In genomic region chr18:76801567-76802505, GRCh38 we compare ENCODE assay signal across 8 cellular contexts. TPM values are rescaled to one million over a fixed set of nuclear protein-coding genes. Genes with fewer than 3 reads are reported as not detected.
A peak's percentile ranks its signal among the peaks of the same experiment; 100 is the strongest.
DNase-seq lines count a peak whose midpoint lies in the region; ATAC-seq and TF ChIP-seq lines count a peak whose summit lies in the region.

No MANE protein-coding gene starts in this region.

- no peaks in the 10 kb centered on the region for H3K9me3 ChIP-seq in right lobe of liver

- TF ChIP-seq POLR2A in right lobe of liver (IDR thresholded peaks at IDR 0.05) = no peak

- intact Hi-C loops in dorsolateral prefrontal cortex (cut with DNase I) = loop anchor here (5.0 to 10.0 kb wide), 7 partner anchors 70 to 853 kb away; no protein-coding TSS in a partner anchor
- intact Hi-C loops in right lobe of liver (cut with DNase I) = loop anchor here in 1 of 2 donors (10.0 kb wide), 2 partner anchors 63 to 183 kb away; no protein-coding TSS in a partner anchor

- ATAC-seq in GM18511 (IDR thresholded peaks at IDR 0.05; ENCODE audit: unreplicated experiment) (peak; percentile 98), HG02885 (IDR thresholded peaks at IDR 0.05; ENCODE audit: poor library complexity, unreplicated experiment) (peak; percentile 97), right lobe of liver (peak; percentile 97 to 99 (median 98))

- TF ChIP-seq CTCF in dorsolateral prefrontal cortex (IDR thresholded peaks at IDR 0.05 in 54 of 56, conservative IDR thresholded peaks at IDR 0.05 in 2 of 56; ENCODE audit: low read depth in 1 of 56, partially characterized antibody in 56 of 56) (peak; percentile 58 to 94 (median 84)), right lobe of liver (IDR thresholded peaks at IDR 0.05) (peak; percentile 78 to 93 (median 89))

- H3K4me1 ChIP-seq in right lobe of liver = peaks cover 0 to 9% (median 0%) of the 10 kb centered on the region in 4 donors

- H3K27ac ChIP-seq in dorsolateral prefrontal cortex (peak overlapping the region in 1 of 59 donors; percentile 56), right lobe of liver (no peak overlapping the region)

- H3K27me3 ChIP-seq in dorsolateral prefrontal cortex = no peaks in the 10 kb centered on the region
- H3K27me3 ChIP-seq in right lobe of liver = no peaks in the 10 kb centered on the region

- DNase-seq in AG08395 (ENCODE audit: low spot score) = peak; percentile 85
- DNase-seq in NCI-H1930 (lab: John Stamatoyannopoulos, UW) = peak; percentile 35 to 51
- DNase-seq in activated CD4-positive, CD25-positive, alpha-beta regulatory T cell treated with anti-CD3 and anti-CD28 coated beads, Interleukin-2, amount 50 U/mL, for 72 hours = peak; percentile 64
- peak in 6 of 10 donors; percentile 27 to 72 (median 44) for DNase-seq in dorsolateral prefrontal cortex
- DNase-seq in right lobe of liver = peak; percentile 69 to 73 (median 70)
- DNase-seq in stimulated activated CD8-positive, alpha-beta memory T cell treated with anti-CD3 and anti-CD28 coated beads, Interleukin-4, amount 100 ng/mL, for 48 hours = peak; percentile 70

- H3K4me3 ChIP-seq in dorsolateral prefrontal cortex = peak overlapping the region; percentile 2 to 65 (median 44)
- peak overlapping the region in 2 of 3 donors; percentile 9 to 44 for H3K4me3 ChIP-seq in right lobe of liver

- no peaks in the 10 kb centered on the region for H3K36me3 ChIP-seq in right lobe of liver

- 15% methylated on average over 20 of the region's 61 CpGs for WGBS in right lobe of liver (ENCODE audit: insufficient coverage, low coverage, low lambda C conversion rate, missing lambda C conversion rate)

RNA-seq across cellular contexts. Expression of gene ZNF236, which starts 20.5 kb away (rescaled TPM):
- total RNA-seq in dorsolateral prefrontal cortex (10 to 100 TPM; 29.4 to 62.0 (median 40.2) TPM), right lobe of liver (1 to 10 TPM; 3.8 to 7.6 (median 5.8) TPM)
